Comparison of ENCODE assay signal across 1 cellular context in genomic region chr5:143338658-143339366, GRCh38.
TF ChIP-seq lines count a peak whose summit lies in the region.

No MANE protein-coding gene starts in this region.

TF ChIP-seq in HEK293, 187 proteins besides CTCF, POLR2A, EP300 and RAD21 (continued from another document):
- peak; percentile 92 for TF ChIP-seq PRDM10 (tag by site-specific recombination; IDR thresholded peaks at IDR 0.05)
- peak; percentile 47; the same call in 1 of the 2 replicates for TF ChIP-seq SCRT2 (tag by site-specific recombination; IDR thresholded peaks at IDR 0.05)
- peak; percentile 91 for TF ChIP-seq ZNF629 (tag by site-specific recombination; IDR thresholded peaks at IDR 0.05)
- peak; percentile 75 for TF ChIP-seq ZNF362 (tag by site-specific recombination; IDR thresholded peaks at IDR 0.05)
- TF ChIP-seq ZBTB21 (tag by site-specific recombination; IDR thresholded peaks at IDR 0.05) = peak; percentile 71
- 0 out of 2 replicates have a peak, but pooled peaks have one; percentile 15 for TF ChIP-seq ZEB2 (tag by site-specific recombination; IDR thresholded peaks at IDR 0.05)
- TF ChIP-seq ATF2 (tag by site-specific recombination; IDR thresholded peaks at IDR 0.05; ENCODE audit: low read depth) = peak; percentile 79
- no peak for TF ChIP-seq ZNF211 (tag by site-specific recombination; IDR thresholded peaks at IDR 0.05; ENCODE audit: low read depth)
